In genomic region chr4:139809207-139810157, GRCh38 we compare ENCODE assay signal across 13 cellular contexts.
DNase-seq lines count a peak whose midpoint lies in the region; ATAC-seq and TF ChIP-seq lines count a peak whose summit lies in the region.
"Had no signal": no experiment of that assay in that cellular context is flagged by ENCODE, and none has a peak within 500 bp of the region (broad histone marks: within the 10 kb centered on the region; RNA-seq: fewer than 3 reads in every experiment).

No MANE protein-coding gene starts in this region.

- H3K9me3 ChIP-seq in cardiac muscle cell (ENCODE audit: low read depth): no peaks in the 10 kb centered on the region
- H3K9me3 ChIP-seq in ectodermal cell (ENCODE audit: control insufficient read depth, low read length): peaks cover 5% of the 10 kb centered on the region
- peaks cover 0 to 4% (median 0%) of the 10 kb centered on the region in 4 donors for H3K9me3 ChIP-seq in upper lobe of left lung
- H3K9me3 ChIP-seq in WERI-Rb-1 (ENCODE audit: severe bottlenecking): peaks cover 7% of the 10 kb centered on the region

- intact Hi-C loops in Right ventricle myocardium superior (cut with DNase I): no loop called here

- no peak for DNase-seq in cardiac muscle cell (ENCODE audit: low read depth in 1 of 2, low spot score in 1 of 2)
- no peak for DNase-seq in Right ventricle myocardium superior
- peak; percentile 3 for DNase-seq in naive B cell
- DNase-seq in upper lobe of left lung: no peak
- no peak for DNase-seq in WERI-Rb-1
- DNase-seq in cerebellar nuclear complex (lab: John Stamatoyannopoulos, UW): no peak
- DNase-seq: activated CD8-positive, alpha-beta T cell treated with anti-CD3 and anti-CD28 coated beads for 36 hours; GOT3; stimulated activated naive CD4-positive, alpha-beta T cell had no signal

- peak overlapping the region in 1 of 8 donors; percentile 15 for H3K4me3 Mint-ChIP-seq in naive B cell
- H3K4me3 Mint-ChIP-seq: activated CD8-positive, alpha-beta T cell treated with anti-CD3 and anti-CD28 coated beads for 36 hours had no signal

- no peak for TF ChIP-seq EP300 in upper lobe of left lung (IDR thresholded peaks at IDR 0.05)

- peaks cover 8 to 16% (median 13%) of the 10 kb centered on the region in 3 donors for H3K4me1 Mint-ChIP-seq in naive B cell

- no peak for TF ChIP-seq POLR2A in upper lobe of left lung (IDR thresholded peaks at IDR 0.05)

- H3K4me3 ChIP-seq in cardiac muscle cell (no peak overlapping the region), ectodermal cell (ENCODE audit: insufficient read depth, low read depth, low read length) (no peak overlapping the region), upper lobe of left lung (no peak overlapping the region), WERI-Rb-1 (ENCODE audit: low read depth, low read length) (no peak overlapping the region)
- H3K4me3 ChIP-seq: A549 had no signal

- H3K36me3 Mint-ChIP-seq in naive B cell: peaks cover 7% of the 10 kb centered on the region in 2 donors

- ATAC-seq in Right ventricle myocardium superior (ENCODE audit: poor library complexity) (no peak), naive B cell (ENCODE audit: low read depth in 2 of 2) (peak; percentile 52 to 53), upper lobe of left lung (ENCODE audit: low FRiP score in 2 of 2) (peak in 1 of 2 donors; percentile 12), GM19035 (IDR thresholded peaks at IDR 0.05; ENCODE audit: unreplicated experiment) (no peak)
- ATAC-seq: A549; activated CD8-positive, alpha-beta T cell treated with anti-CD3 and anti-CD28 coated beads for 36 hours had no signal

- H3K4me1 ChIP-seq in cardiac muscle cell (ENCODE audit: low read depth): peaks cover 25% of the 10 kb centered on the region
- H3K4me1 ChIP-seq in ectodermal cell (ENCODE audit: control insufficient read depth, insufficient read depth, low read length): peaks cover 41% of the 10 kb centered on the region
- H3K4me1 ChIP-seq in upper lobe of left lung: peaks cover 18 to 22% (median 20%) of the 10 kb centered on the region in 4 donors

- H3K36me3 ChIP-seq in cardiac muscle cell: no peaks in the 10 kb centered on the region
- no peaks in the 10 kb centered on the region for H3K36me3 ChIP-seq in ectodermal cell (ENCODE audit: control insufficient read depth, insufficient read depth, low read length)
- H3K36me3 ChIP-seq in upper lobe of left lung: no peaks in the 10 kb centered on the region
- no peaks in the 10 kb centered on the region for H3K36me3 ChIP-seq in WERI-Rb-1

- 78 to 82% methylated on average over 8 to 9 of the region's 11 CpGs for WGBS in ectodermal cell, 2 experiments
- WGBS in upper lobe of left lung, 2 donors: 47 to 58% methylated on average over 11 of the region's 11 CpGs

- H3K27ac Mint-ChIP-seq in naive B cell: peak overlapping the region in 3 of 6 donors; percentile 5 to 72 (median 71)
- H3K27ac Mint-ChIP-seq: activated CD8-positive, alpha-beta T cell treated with anti-CD3 and anti-CD28 coated beads for 36 hours; activated T-helper 2 cell treated with anti-CD3 and anti-CD28 coated beads, Interferon-gamma antibody, Interleukin-2, Interleukin-4, amounts not matched to agents 10 μg/mL and 5 μg/mL and 100 μg/mL, durations not matched to agents 14 hours and 24 hours and 36 hours had no signal

- H3K9me3 Mint-ChIP-seq in naive B cell: peaks cover 0 to 11% (median 3%) of the 10 kb centered on the region in 7 donors
- H3K9me3 Mint-ChIP-seq: activated T-helper 2 cell treated with anti-CD3 and anti-CD28 coated beads, Interferon-gamma antibody, Interleukin-2, Interleukin-4, amounts not matched to agents 10 μg/mL and 5 μg/mL and 100 μg/mL, durations not matched to agents 14 hours and 24 hours and 36 hours had no signal

- peaks cover 0 to 8% (median 5%) of the 10 kb centered on the region in 3 donors for H3K27me3 Mint-ChIP-seq in naive B cell
- H3K27me3 Mint-ChIP-seq: activated CD8-positive, alpha-beta T cell treated with anti-CD3 and anti-CD28 coated beads for 36 hours had no signal

- H3K27me3 ChIP-seq in cardiac muscle cell (no peaks in the 10 kb centered on the region), ectodermal cell (ENCODE audit: control insufficient read depth, insufficient read depth, low read length, poor library complexity, severe bottlenecking) (no peaks in the 10 kb centered on the region), upper lobe of left lung (no peaks in the 10 kb centered on the region), WERI-Rb-1 (ENCODE audit: insufficient read depth, low read depth, severe bottlenecking) (no peaks in the 10 kb centered on the region)

- H3K27ac ChIP-seq in cardiac muscle cell (peak overlapping the region; percentile 94), ectodermal cell (ENCODE audit: insufficient read depth, low read depth, low read length, poor library complexity, severe bottlenecking) (peak overlapping the region; percentile 86), upper lobe of left lung (peak overlapping the region; percentile 2 to 76 (median 18)), WERI-Rb-1 (no peak overlapping the region)
- H3K27ac ChIP-seq: A549 had no signal

- no peak for TF ChIP-seq CTCF in cardiac muscle cell (IDR thresholded peaks at IDR 0.05; ENCODE audit: low read depth, low read length)
- no peak for TF ChIP-seq CTCF in upper lobe of left lung (IDR thresholded peaks at IDR 0.05)
- no peak for TF ChIP-seq CTCF in WERI-Rb-1 (IDR thresholded peaks at IDR 0.05; ENCODE audit: low read depth, low read length)

Comparison
In these comparisons a context has a peak if more than half of its experiments do, and no peak if none do; other contexts are left out.
1. ATAC-seq: peak in naive B cell (2 of 2); none in Right ventricle myocardium superior (single experiment) and GM19035 (single experiment).